ENCODE assay signal across 22 cellular contexts in genomic region chr16:79929260-79929977, GRCh38.
A peak's percentile ranks its signal among the peaks of the same experiment; 100 is the strongest.
DNase-seq lines count a peak whose midpoint lies in the region; ATAC-seq and TF ChIP-seq lines count a peak whose summit lies in the region.
"Had no signal": no experiment of that assay in that cellular context is flagged by ENCODE, and none has a peak within 500 bp of the region (broad histone marks: within the 10 kb centered on the region; RNA-seq: fewer than 3 reads in every experiment).

No MANE protein-coding gene starts in this region.

- H3K4me3 ChIP-seq in adipocyte (ENCODE audit: low read length) = no peak overlapping the region
- H3K4me3 ChIP-seq in fibroblast of villous mesenchyme (ENCODE audit: low read depth, low read length) = no peak overlapping the region
- H3K4me3 ChIP-seq in urinary bladder (ENCODE audit: low read depth, low read length) = no peak overlapping the region
- H3K4me3 ChIP-seq: GM23338, PC-9, SJCRH30 had no signal

- H3K36me3 ChIP-seq in adipocyte (ENCODE audit: control insufficient read depth, insufficient read depth, low read length, severe bottlenecking) (no peaks in the 10 kb centered on the region), urinary bladder (ENCODE audit: insufficient read depth) (no peaks in the 10 kb centered on the region)
- H3K36me3 ChIP-seq: SJCRH30 had no signal

- H3K27ac ChIP-seq in urinary bladder (ENCODE audit: low read depth) = peak overlapping the region; percentile 18
- H3K27ac ChIP-seq: PC-9, SJCRH30 had no signal

- 19% methylated on average over 2 of the region's 2 CpGs for WGBS in urinary bladder

- H3K4me1 ChIP-seq in adipocyte (ENCODE audit: control insufficient read depth, insufficient read depth, low read length) (peaks cover 16% of the 10 kb centered on the region), urinary bladder (ENCODE audit: insufficient read depth) (no peaks in the 10 kb centered on the region)
- H3K4me1 ChIP-seq: SJCRH30 had no signal

- no peak overlapping the region for H3K9ac ChIP-seq in adipocyte (ENCODE audit: low read length)

- intact Hi-C loops in sciatic nerve (cut with DNase I) = no loop called here

- peaks cover 3% of the 10 kb centered on the region for H3K27me3 ChIP-seq in adipocyte (replicated peaks; ENCODE audit: control insufficient read depth, insufficient read depth, low read length)
- H3K27me3 ChIP-seq: SJCRH30 had no signal

- ATAC-seq in sciatic nerve (peak; percentile 32), GM19452 (IDR thresholded peaks at IDR 0.05; ENCODE audit: unreplicated experiment) (no peak)
- ATAC-seq: GM23338, Right ventricle myocardium inferior had no signal

- H3K9me3 ChIP-seq in adipocyte (ENCODE audit: control insufficient read depth, low read length) = no peaks in the 10 kb centered on the region
- H3K9me3 ChIP-seq: SJCRH30 had no signal

- TF ChIP-seq CTCF in fibroblast of villous mesenchyme (IDR thresholded peaks at IDR 0.05; ENCODE audit: insufficient read depth, low read depth, low read length) = no peak

- DNase-seq in adipocyte (ENCODE audit: low read depth) (peak; percentile 29), fibroblast of villous mesenchyme (ENCODE audit: low read depth) (peak; percentile 33), sciatic nerve (ENCODE audit: low spot score) (no peak), Kasumi-1 (lab: John Stamatoyannopoulos, UW) (no peak), dedifferentiated amniotic fluid mesenchymal stem cell (ENCODE audit: extremely low spot score) (no peak), hepatic stellate cell (ENCODE audit: low spot score) (no peak)
- DNase-seq: Calu3, DMS153, DND-41, H9, KG1, NCI-H1048, NCI-H1417, NCI-H1694 treated with DMSO at 0.1 percent for 48 hours, NCI-H2081, NCI-H2227 treated with DMSO at 0.1 percent for 48 hours, PC-9, SJCRH30 had no signal

Comparison
In these comparisons a context has a peak if more than half of its experiments do, and no peak if none do; other contexts are left out.
1. DNase-seq: peak in adipocyte (single experiment) and fibroblast of villous mesenchyme (single experiment); none in sciatic nerve (single experiment), Kasumi-1 (0 of 2), dedifferentiated amniotic fluid mesenchymal stem cell (single experiment) and hepatic stellate cell (single experiment).